Comparison of ENCODE assay signal across 8 cellular contexts in the genomic region with DNA sequence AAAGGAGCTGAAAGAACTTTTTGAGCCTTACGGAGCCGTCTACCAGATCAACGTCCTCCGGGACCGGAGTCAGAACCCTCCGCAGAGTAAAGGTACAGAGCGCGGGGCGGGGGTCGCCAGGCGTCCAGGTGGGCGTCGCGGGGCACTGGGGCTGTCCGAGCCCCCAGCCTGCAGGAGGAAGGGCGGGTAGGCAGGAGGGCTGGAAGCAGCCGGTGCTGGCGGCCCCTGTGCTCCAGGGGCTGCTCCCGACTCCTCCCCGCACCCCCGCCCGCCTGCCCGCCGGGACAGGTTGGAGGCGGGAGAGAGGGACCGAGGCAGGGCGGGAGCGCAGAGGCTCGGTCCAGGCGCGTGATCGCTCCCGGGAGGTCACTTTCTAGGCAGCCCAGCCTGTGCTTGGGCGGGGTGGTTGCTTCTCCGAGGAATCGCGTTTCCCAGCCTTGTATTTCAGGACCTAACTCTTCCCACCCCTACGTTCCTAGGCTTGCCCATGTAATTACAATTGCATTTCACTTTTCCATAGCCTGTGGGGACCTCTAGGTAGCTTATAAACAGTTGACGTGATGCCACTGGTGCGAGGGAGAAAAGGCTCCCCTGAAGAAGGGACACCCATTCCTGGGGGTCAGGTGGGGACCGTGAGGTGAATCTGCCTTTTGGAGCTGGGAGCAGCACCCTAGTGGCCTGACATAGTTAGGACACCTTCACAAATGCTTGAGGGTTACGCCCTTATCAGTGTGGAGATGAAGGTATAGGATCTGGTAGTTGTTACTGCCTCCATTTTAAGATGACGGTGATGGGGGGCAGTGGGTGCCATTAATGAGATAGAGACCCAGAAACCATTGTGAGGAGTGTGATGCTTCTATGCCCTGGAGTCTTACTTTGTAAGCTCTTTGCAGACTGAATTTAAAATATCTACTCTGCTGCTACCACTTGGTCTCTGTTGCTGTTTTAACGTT.
A peak's percentile ranks its signal among the peaks of the same experiment; 100 is the strongest.
DNase-seq lines count a peak whose midpoint lies in the region; ATAC-seq, FAIRE-seq and TF ChIP-seq lines count a peak whose summit lies in the region.

No MANE protein-coding gene starts in this region.

- no peak overlapping the region for H3K9ac ChIP-seq in keratinocyte (ENCODE audit: control insufficient read depth, extremely low read depth, insufficient read depth, low read length)

- BruUV-seq in Caco-2 (replicated peaks; lab: Mats Ljungman, UMichigan): no TSS peak

- no peak overlapping the region for H3K27ac ChIP-seq in keratinocyte (ENCODE audit: control insufficient read depth, insufficient read depth, low read length)

- POLR2A ChIA-PET in Caco-2 (lab: Charles Lee): interaction anchor here (0.7 kb wide), 1 partner anchor 1621 kb away, joined by 13 read pairs; no protein-coding TSS in a partner anchor

- no peaks in the 10 kb centered on the region for H3K9me3 ChIP-seq in keratinocyte (ENCODE audit: control insufficient read depth, low read depth, low read length)
- peaks cover 7% of the 10 kb centered on the region; the same call in 1 of the 2 replicates for H3K9me3 ChIP-seq in Caco-2

- no peaks in the 10 kb centered on the region for H4K20me1 ChIP-seq in keratinocyte (ENCODE audit: control insufficient read depth, extremely low read depth, insufficient read depth, low read length)

- no peaks in the 10 kb centered on the region for H3K79me2 ChIP-seq in keratinocyte (ENCODE audit: control insufficient read depth, insufficient read depth, low read length)

- ATAC-seq in GM19043 (IDR thresholded peaks at IDR 0.05; ENCODE audit: low read depth, unreplicated experiment) (peak; percentile 46), HG03196 (IDR thresholded peaks at IDR 0.05; ENCODE audit: unreplicated experiment) (peak; percentile 53)

- FAIRE-seq in keratinocyte (lab: Jason Lieb, UNC): peak; percentile 43

- H3K4me3 Mint-ChIP-seq in Caco-2 (ENCODE audit: unreplicated experiment): no peak overlapping the region

- DNase-seq in AG20443 (ENCODE audit: low spot score) (peak; percentile 45), T follicular helper cell (ENCODE audit: low read depth) (peak; percentile 71), astrocyte of the spinal cord (ENCODE audit: low read depth, low spot score) (no peak), keratinocyte (ENCODE audit: low read depth, low spot score) (no peak), Caco-2 (no peak)
- peak; percentile 79 for DNase-seq in stimulated activated CD4-positive, alpha-beta T cell treated with anti-CD3 and anti-CD28 coated beads, Interleukin-4, amount 100 ng/mL, for 24 hours

- no peaks in the 10 kb centered on the region for H3K9me1 ChIP-seq in keratinocyte (ENCODE audit: control insufficient read depth, extremely low read depth, insufficient read depth, low read length)

- intact Hi-C loops in Caco-2 (cut with micrococcal nuclease; ENCODE audit: unreplicated experiment): no loop called here

- peak overlapping the region; percentile 38 for H3K4me3 ChIP-seq in astrocyte of the spinal cord (ENCODE audit: low read depth, low read length)
- peak overlapping the region in 2 of 3 experiments; percentile 35 to 58 for H3K4me3 ChIP-seq in keratinocyte (ENCODE audit: control insufficient read depth in 2 of 3, extremely low read depth in 1 of 3, insufficient read depth in 2 of 3, low read depth in 1 of 3, low read length in 3 of 3)
- H3K4me3 ChIP-seq in Caco-2 (ENCODE audit: low read depth, low read length): no peak overlapping the region

- H3K36me3 Mint-ChIP-seq in Caco-2 (ENCODE audit: insufficient read depth, unreplicated experiment): no peaks in the 10 kb centered on the region

- H3K36me3 ChIP-seq in keratinocyte (ENCODE audit: control insufficient read depth in 2 of 2, extremely low read depth in 1 of 2, insufficient read depth in 2 of 2, low read length in 2 of 2) (no peaks in the 10 kb centered on the region), Caco-2 (ENCODE audit: control insufficient read depth, insufficient read depth, low read length) (no peaks in the 10 kb centered on the region)

- H3K4me1 Mint-ChIP-seq in Caco-2 (ENCODE audit: low read depth, unreplicated experiment): no peaks in the 10 kb centered on the region

- dilution Hi-C loops in keratinocyte (cut with MboI; ENCODE audit: extremely low pct_ligation_motif_present, low sequenced_read_pairs): no loop called here

- peaks cover 21% of the 10 kb centered on the region for H3K9me3 Mint-ChIP-seq in Caco-2 (ENCODE audit: unreplicated experiment)

- no peak overlapping the region for H2AFZ ChIP-seq in keratinocyte (ENCODE audit: control insufficient read depth, low read length)

- H3K27ac Mint-ChIP-seq in Caco-2 (ENCODE audit: unreplicated experiment): no peak overlapping the region

- H3K4me1 ChIP-seq in keratinocyte (ENCODE audit: control insufficient read depth, extremely low read depth, insufficient read depth, low read length) (no peaks in the 10 kb centered on the region), Caco-2 (no peaks in the 10 kb centered on the region)

- TF ChIP-seq CTCF in astrocyte of the spinal cord (IDR thresholded peaks at IDR 0.05; ENCODE audit: low read depth, low read length) (peak; percentile 47), keratinocyte (optimal IDR thresholded peaks at IDR 0.05 in 1 of 3, IDR thresholded peaks at IDR 0.05 in 1 of 3, conservative IDR thresholded peaks at IDR 0.05 in 1 of 3; ENCODE audit: extremely low read depth in 1 of 3, insufficient read depth in 2 of 3, low read length in 3 of 3) (peak; percentile 57 to 61 (median 57)), Caco-2 (IDR thresholded peaks at IDR 0.05; ENCODE audit: insufficient read depth in 1 of 2, low read depth in 1 of 2, low read length in 1 of 2, severe bottlenecking in 1 of 2, unreplicated experiment in 1 of 2) (peak in 1 of 2 experiments; percentile 30)

- peaks cover 27% of the 10 kb centered on the region for H3K27me3 Mint-ChIP-seq in Caco-2 (ENCODE audit: insufficient read depth, unreplicated experiment)

- in situ Hi-C loops in astrocyte of the spinal cord (cut with HindIII; ENCODE audit: low sequenced_read_pairs): no loop called here

- CTCF ChIA-PET in Caco-2 (lab: Charles Lee): no interaction called here

- peak overlapping the region; percentile 73 for H3K4me2 ChIP-seq in keratinocyte (ENCODE audit: control insufficient read depth, extremely low read depth, insufficient read depth, low read depth, low read length)

- H3K27me3 ChIP-seq in keratinocyte (ENCODE audit: control insufficient read depth, extremely low read depth, insufficient read depth, low read length) (peaks cover 25% of the 10 kb centered on the region), Caco-2 (replicated peaks; ENCODE audit: control insufficient read depth, insufficient read depth, low read length) (no peaks in the 10 kb centered on the region)

Comparison
In these comparisons a context has a peak if more than half of its experiments do, and no peak if none do; other contexts are left out.
1. DNase-seq: peak in AG20443 (single experiment), T follicular helper cell (single experiment) and stimulated activated CD4-positive, alpha-beta T cell treated with anti-CD3 and anti-CD28 coated beads, Interleukin-4, amount 100 ng/mL, for 24 hours (single experiment); none in astrocyte of the spinal cord (single experiment), keratinocyte (single experiment) and Caco-2 (0 of 2).